21 cellular contexts compared by ENCODE assay signal in the genomic region with DNA sequence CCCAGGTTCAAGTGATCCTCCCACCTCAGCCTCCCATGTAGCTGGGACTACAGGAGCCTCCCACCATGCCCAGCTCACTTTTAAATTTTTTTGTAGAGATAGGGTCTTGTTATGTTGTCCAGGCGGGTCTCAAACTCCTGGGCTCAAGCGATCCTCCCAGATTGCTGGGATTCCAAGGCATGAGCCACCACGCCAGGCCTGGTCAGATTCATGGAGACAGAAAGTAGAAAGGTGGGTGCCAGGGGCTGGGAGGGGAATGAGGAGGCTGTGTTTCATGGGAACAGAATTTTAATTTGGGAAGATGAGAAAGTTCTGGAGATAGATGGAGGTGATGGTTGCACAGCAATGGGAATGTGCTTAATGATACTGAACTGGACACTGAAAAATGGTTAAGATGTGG. TPM values are rescaled to one million over a fixed set of nuclear protein-coding genes. Genes with fewer than 3 reads are reported as not detected.
A peak's percentile ranks its signal among the peaks of the same experiment; 100 is the strongest.
DNase-seq lines count a peak whose midpoint lies in the region; ATAC-seq and TF ChIP-seq lines count a peak whose summit lies in the region.
"Had no signal": no experiment of that assay in that cellular context is flagged by ENCODE, and none has a peak within 500 bp of the region (broad histone marks: within the 10 kb centered on the region; RNA-seq: fewer than 3 reads in every experiment).

No MANE protein-coding gene starts in this region.

- H3K4me3 Mint-ChIP-seq in CD4-positive, alpha-beta T cell: no peak overlapping the region
- H3K4me3 Mint-ChIP-seq in activated B cell treated with CpG ODN at 0.5 μM for 24 hours: no peak overlapping the region
- no peak overlapping the region for H3K4me3 Mint-ChIP-seq in activated T-helper 17 cell treated with anti-CD3 and anti-CD28 coated beads, Interleukin-2, amount 50 U/mL, for 72 hours
- H3K4me3 Mint-ChIP-seq: CD8-positive, alpha-beta T cell; H9 had no signal

- no peak for TF ChIP-seq CTCF in CD4-positive, alpha-beta T cell (IDR thresholded peaks at IDR 0.05)
- TF ChIP-seq CTCF in activated B cell treated with CpG ODN at 0.5 μM for 24 hours (IDR thresholded peaks at IDR 0.05) (no peak), sigmoid colon (IDR thresholded peaks at IDR 0.05) (no peak)

- peaks cover 6% of the 10 kb centered on the region for H3K36me3 ChIP-seq in muscle layer of colon (ENCODE audit: insufficient read depth, low read length)
- peaks cover 0 to 36% (median 13%) of the 10 kb centered on the region in 4 donors for H3K36me3 ChIP-seq in sigmoid colon

- H3K36me3 Mint-ChIP-seq in CD4-positive, alpha-beta T cell (ENCODE audit: low read depth): peaks cover 96% of the 10 kb centered on the region
- H3K36me3 Mint-ChIP-seq in activated B cell treated with CpG ODN at 0.5 μM for 24 hours (ENCODE audit: low read depth): peaks cover 79% of the 10 kb centered on the region
- peaks cover 83% of the 10 kb centered on the region for H3K36me3 Mint-ChIP-seq in activated T-helper 17 cell treated with anti-CD3 and anti-CD28 coated beads, Interleukin-2, amount 50 U/mL, for 72 hours (ENCODE audit: low read depth)

- H3K27me3 ChIP-seq in CD4-positive, alpha-beta T cell (ENCODE audit: control insufficient read depth, insufficient read depth, low read length): no peaks in the 10 kb centered on the region
- H3K27me3 ChIP-seq in muscle layer of colon (ENCODE audit: control insufficient read depth in 1 of 2, insufficient read depth in 2 of 2, low read length in 2 of 2) (no peaks in the 10 kb centered on the region), sigmoid colon (no peaks in the 10 kb centered on the region)
- H3K27me3 ChIP-seq: BLaER1 had no signal

- H3K9ac ChIP-seq in muscle layer of colon (ENCODE audit: low read length): no peak overlapping the region
- H3K9ac ChIP-seq: BLaER1, GM23248 had no signal

- H3K27ac Mint-ChIP-seq in CD4-positive, alpha-beta T cell: peak overlapping the region; percentile 56
- H3K27ac Mint-ChIP-seq in activated B cell treated with CpG ODN at 0.5 μM for 24 hours: peak overlapping the region; percentile 44
- no peak overlapping the region for H3K27ac Mint-ChIP-seq in activated T-helper 17 cell treated with anti-CD3 and anti-CD28 coated beads, Interleukin-2, amount 50 U/mL, for 72 hours
- H3K27ac Mint-ChIP-seq: H9 had no signal

- CTCF ChIA-PET in CD4-positive, alpha-beta T cell (lab: Charles Lee): no interaction called here
- CTCF ChIA-PET in activated B cell treated with CpG ODN at 0.5 μM for 24 hours (lab: Charles Lee): no interaction called here

- 81 to 97% methylated on average over 3 of the region's 3 CpGs for WGBS in sigmoid colon, 2 donors

- H3K4me1 ChIP-seq in muscle layer of colon (ENCODE audit: insufficient read depth, low read length): peaks cover 43% of the 10 kb centered on the region
- H3K4me1 ChIP-seq in sigmoid colon: peaks cover 0 to 75% (median 68%) of the 10 kb centered on the region in 4 donors

- TF ChIP-seq EP300 in sigmoid colon (IDR thresholded peaks at IDR 0.05): no peak

- TF ChIP-seq POLR2A in sigmoid colon (IDR thresholded peaks at IDR 0.05): no peak

- intact Hi-C loops in CD4-positive, alpha-beta T cell (cut with DNase I, micrococcal nuclease): no loop called here
- intact Hi-C loops in activated B cell treated with CpG ODN at 0.5 μM for 24 hours (cut with micrococcal nuclease) (no loop called here), sigmoid colon (cut with DNase I) (no loop called here)

- ATAC-seq in CD4-positive, alpha-beta T cell (ENCODE audit: poor library complexity): no peak
- ATAC-seq in activated B cell treated with CpG ODN at 0.5 μM for 24 hours (ENCODE audit: low read depth): no peak
- no peak for ATAC-seq in HG02981 (IDR thresholded peaks at IDR 0.05; ENCODE audit: unreplicated experiment)
- ATAC-seq in activated T-helper 17 cell treated with anti-CD3 and anti-CD28 coated beads, Interleukin-2, amount 50 U/mL, for 72 hours (replicated peaks): no peak
- ATAC-seq: CD8-positive, alpha-beta T cell had no signal

- no peaks in the 10 kb centered on the region for H3K27me3 Mint-ChIP-seq in CD4-positive, alpha-beta T cell
- H3K27me3 Mint-ChIP-seq in activated B cell treated with CpG ODN at 0.5 μM for 24 hours: no peaks in the 10 kb centered on the region
- H3K27me3 Mint-ChIP-seq in activated T-helper 17 cell treated with anti-CD3 and anti-CD28 coated beads, Interleukin-2, amount 50 U/mL, for 72 hours: no peaks in the 10 kb centered on the region

- H3K9me3 ChIP-seq in CD4-positive, alpha-beta T cell (ENCODE audit: control insufficient read depth, low read length): no peaks in the 10 kb centered on the region
- H3K9me3 ChIP-seq in muscle layer of colon (ENCODE audit: low read length): no peaks in the 10 kb centered on the region
- no peaks in the 10 kb centered on the region for H3K9me3 ChIP-seq in sigmoid colon
- H3K9me3 ChIP-seq: BLaER1 had no signal

- POLR2A ChIA-PET in CD4-positive, alpha-beta T cell (lab: Charles Lee): interaction anchor here (0.8 kb wide), 1 partner anchor 26 kb away, joined by 3 read pairs; no protein-coding TSS in a partner anchor
- POLR2A ChIA-PET in activated B cell treated with CpG ODN at 0.5 μM for 24 hours (lab: Charles Lee): interaction anchor here (0.7 kb wide), 1 partner anchor 22 kb away, joined by 3 read pairs; a partner anchor contains a TSS

- H3K4me3 ChIP-seq in muscle layer of colon (ENCODE audit: low read depth in 1 of 2, low read length in 2 of 2) (no peak overlapping the region), sigmoid colon (no peak overlapping the region)
- H3K4me3 ChIP-seq: BLaER1, GM23248 had no signal

- peaks cover 11% of the 10 kb centered on the region for H3K4me1 Mint-ChIP-seq in CD4-positive, alpha-beta T cell (ENCODE audit: low read depth)
- peaks cover 5% of the 10 kb centered on the region for H3K4me1 Mint-ChIP-seq in activated B cell treated with CpG ODN at 0.5 μM for 24 hours
- H3K4me1 Mint-ChIP-seq in activated T-helper 17 cell treated with anti-CD3 and anti-CD28 coated beads, Interleukin-2, amount 50 U/mL, for 72 hours: no peaks in the 10 kb centered on the region

- no peak overlapping the region for H3K27ac ChIP-seq in CD4-positive, alpha-beta T cell (ENCODE audit: low read depth, low read length)
- H3K27ac ChIP-seq in muscle layer of colon (ENCODE audit: low read depth, low read length): peak overlapping the region; percentile 81
- peak overlapping the region; percentile 76 to 94 (median 92) for H3K27ac ChIP-seq in sigmoid colon
- H3K27ac ChIP-seq: BLaER1, GM23248 had no signal

- H3K9me3 Mint-ChIP-seq in CD4-positive, alpha-beta T cell: no peaks in the 10 kb centered on the region
- H3K9me3 Mint-ChIP-seq in activated B cell treated with CpG ODN at 0.5 μM for 24 hours: no peaks in the 10 kb centered on the region
- no peaks in the 10 kb centered on the region for H3K9me3 Mint-ChIP-seq in activated T-helper 17 cell treated with anti-CD3 and anti-CD28 coated beads, Interleukin-2, amount 50 U/mL, for 72 hours
- H3K9me3 Mint-ChIP-seq: CD8-positive, alpha-beta T cell; H9 had no signal

- DNase-seq in CD4-positive, alpha-beta T cell: no peak
- DNase-seq in activated B cell treated with CpG ODN at 0.5 μM for 24 hours (no peak), sigmoid colon (no peak), Kasumi-1 (lab: John Stamatoyannopoulos, UW) (no peak), glomerular visceral epithelial cell (ENCODE audit: extremely low spot score) (no peak)
- DNase-seq: CD8-positive, alpha-beta T cell; DND-41; GM23248; H9; KBM-7; NCI-H1092; NCI-H146; NCI-H2029 treated with DMSO at 0.1 percent for 48 hours; NCI-H226; NCI-H510A treated with DMSO at 0.1 percent for 48 hours; NCI-H748 treated with DMSO at 0.1 percent for 48 hours; SIG-M5 had no signal

RNA-seq across cellular contexts. Expression of a gene that starts 22.3 kb away (rescaled TPM):
- total RNA-seq in CD4-positive, alpha-beta T cell: 100 to 1,000 TPM; 121 TPM
- total RNA-seq in activated B cell treated with CpG ODN at 0.5 μM for 24 hours: 45.8 and 51.9 TPM in 2 replicates
- 10 to 100 TPM; 20.4 to 51.2 (median 36.9) TPM for total RNA-seq in sigmoid colon
- 10 to 100 TPM; 21.6 to 76.6 (median 55.9) TPM for polyA plus RNA-seq in sigmoid colon
- total RNA-seq in activated T-helper 17 cell treated with anti-CD3 and anti-CD28 coated beads, Interleukin-2, amount 50 U/mL, for 72 hours: 10 to 100 TPM; 47.8 to 58.6 TPM
